ENCODE assay signal across 9 cellular contexts in the genomic region with DNA sequence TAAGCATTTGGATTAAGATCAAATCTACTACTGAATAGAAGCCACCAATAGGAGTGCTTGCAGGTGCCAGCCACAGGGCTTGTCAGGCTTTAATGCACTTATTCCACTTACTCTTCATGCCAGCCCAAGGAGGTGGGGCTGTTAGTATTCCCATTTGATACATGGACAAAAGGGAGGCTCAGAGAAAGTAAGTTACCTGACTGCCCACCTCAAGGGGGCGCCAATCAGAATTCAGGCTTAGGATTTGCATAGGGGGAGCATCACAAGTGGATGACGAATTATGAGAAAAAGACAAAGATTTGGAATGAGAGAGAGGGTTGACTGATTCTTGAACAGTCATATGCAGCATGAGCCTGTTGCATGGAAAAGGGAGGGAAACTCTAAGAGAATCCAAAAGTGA.
A peak's percentile ranks its signal among the peaks of the same experiment; 100 is the strongest.
DNase-seq lines count a peak whose midpoint lies in the region; ATAC-seq and TF ChIP-seq lines count a peak whose summit lies in the region.
"Had no signal": no experiment of that assay in that cellular context is flagged by ENCODE, and none has a peak within 500 bp of the region (broad histone marks: within the 10 kb centered on the region; RNA-seq: fewer than 3 reads in every experiment).

No MANE protein-coding gene starts in this region.

- H3K4me3 ChIP-seq in HAP-1 (no peak overlapping the region), liver (ENCODE audit: low read depth in 1 of 3, low read length in 3 of 3) (no peak overlapping the region)
- no peak overlapping the region for H3K4me3 ChIP-seq in effector memory CD4-positive, alpha-beta T cell (ENCODE audit: insufficient read depth, low read depth, low read length, poor library complexity, severe bottlenecking)
- H3K4me3 ChIP-seq: gastroesophageal sphincter had no signal

- no peaks in the 10 kb centered on the region for H3K36me3 ChIP-seq in HAP-1 (replicated peaks)
- H3K36me3 ChIP-seq in liver (ENCODE audit: control insufficient read depth in 4 of 4, insufficient read depth in 3 of 4, low read depth in 1 of 4, low read length in 3 of 4) = no peaks in the 10 kb centered on the region
- no peaks in the 10 kb centered on the region for H3K36me3 ChIP-seq in effector memory CD4-positive, alpha-beta T cell (ENCODE audit: control insufficient read depth, insufficient read depth, low read length)
- H3K36me3 ChIP-seq: gastroesophageal sphincter had no signal

- peak; percentile 21 to 60 for TF ChIP-seq RAD21 in liver (IDR thresholded peaks at IDR 0.05)

- no peak overlapping the region for H3K27ac ChIP-seq in liver (ENCODE audit: low read depth in 1 of 2, low read length in 2 of 2)
- H3K27ac ChIP-seq in effector memory CD4-positive, alpha-beta T cell (ENCODE audit: insufficient read depth, low read length, poor library complexity, severe bottlenecking) = no peak overlapping the region
- H3K27ac ChIP-seq: gastroesophageal sphincter had no signal

- in situ Hi-C loops in HAP-1 (cut with MboI; ENCODE audit: low sequenced_read_pairs) = no loop called here

- 64% methylated on average over 2 of the region's 2 CpGs for WGBS in liver

- H3K4me1 ChIP-seq in HAP-1 = no peaks in the 10 kb centered on the region
- H3K4me1 ChIP-seq in liver (ENCODE audit: control insufficient read depth in 4 of 4, insufficient read depth in 4 of 4, low read length in 3 of 4) = no peaks in the 10 kb centered on the region
- H3K4me1 ChIP-seq in effector memory CD4-positive, alpha-beta T cell (ENCODE audit: control insufficient read depth, insufficient read depth, low read length, poor library complexity, severe bottlenecking) = no peaks in the 10 kb centered on the region
- H3K4me1 ChIP-seq: gastroesophageal sphincter had no signal

- DNase-seq in COLO668 (lab: John Stamatoyannopoulos, UW; ENCODE audit: unreplicated experiment) = peak; percentile 23
- DNase-seq in HAP-1 (ENCODE audit: low spot score in 2 of 2) = peak; percentile 16 to 52
- peak; percentile 6 to 21 for DNase-seq in activated CD4-positive, alpha-beta T cell treated with anti-CD3 and anti-CD28 coated beads, Interleukin-2, amount 50 U/mL, for 4 hours
- DNase-seq in medulla oblongata (ENCODE audit: extremely low spot score) = no peak
- no peak for DNase-seq in effector memory CD4-positive, alpha-beta T cell
- DNase-seq in NCI-H524 treated with DMSO at 0.1 percent for 48 hours (lab: John Stamatoyannopoulos, UW) = no peak

- no peak for ATAC-seq in HG03039 (IDR thresholded peaks at IDR 0.05; ENCODE audit: unreplicated experiment)
- ATAC-seq: gastroesophageal sphincter had no signal

- TF ChIP-seq CTCF in liver (IDR thresholded peaks at IDR 0.05; ENCODE audit: low read depth, low read length, missing input control) = peak; percentile 8

- H3K9me3 ChIP-seq in HAP-1 (no peaks in the 10 kb centered on the region), liver (ENCODE audit: control insufficient read depth in 4 of 4, low read length in 3 of 4) (no peaks in the 10 kb centered on the region)
- no peaks in the 10 kb centered on the region for H3K9me3 ChIP-seq in effector memory CD4-positive, alpha-beta T cell (ENCODE audit: control insufficient read depth, low read length)
- H3K9me3 ChIP-seq: gastroesophageal sphincter had no signal

- no peaks in the 10 kb centered on the region; the same call in 1 of the 2 replicates for H3K27me3 ChIP-seq in HAP-1 (ENCODE audit: low read depth)
- H3K27me3 ChIP-seq in liver (ENCODE audit: control insufficient read depth in 4 of 4, insufficient read depth in 4 of 4, low read length in 3 of 4) = peaks cover 0 to 5% (median 0%) of the 10 kb centered on the region in 4 donors
- no peaks in the 10 kb centered on the region for H3K27me3 ChIP-seq in effector memory CD4-positive, alpha-beta T cell (replicated peaks; ENCODE audit: control insufficient read depth, insufficient read depth, low read length, poor library complexity, severe bottlenecking)
- H3K27me3 ChIP-seq: gastroesophageal sphincter had no signal

- H3K9ac ChIP-seq in liver (ENCODE audit: low read depth in 1 of 2, low read length in 2 of 2) = no peak overlapping the region

TF ChIP-seq in liver, 16 proteins besides CTCF, POLR2A, EP300 and RAD21:
- TF ChIP-seq RXRA (IDR thresholded peaks at IDR 0.05) = no peak
- no peak for TF ChIP-seq FOXA1 (IDR thresholded peaks at IDR 0.05)
- TF ChIP-seq GABPA (IDR thresholded peaks at IDR 0.05 in 1 of 2, conservative IDR thresholded peaks at IDR 0.05 in 1 of 2) = no peak
- TF ChIP-seq, protein P1, sequence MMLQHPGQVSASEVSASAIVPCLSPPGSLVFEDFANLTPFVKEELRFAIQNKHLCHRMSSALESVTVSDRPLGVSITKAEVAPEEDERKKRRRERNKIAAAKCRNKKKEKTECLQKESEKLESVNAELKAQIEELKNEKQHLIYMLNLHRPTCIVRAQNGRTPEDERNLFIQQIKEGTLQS (IDR thresholded peaks at IDR 0.05) = no peak
- no peak for TF ChIP-seq FOXA2 (IDR thresholded peaks at IDR 0.05)
- TF ChIP-seq EGR1 (IDR thresholded peaks at IDR 0.05; ENCODE audit: low read depth in 2 of 2) = no peak
- TF ChIP-seq TAF1 (conservative IDR thresholded peaks at IDR 0.05) = no peak
- TF ChIP-seq, protein P2, sequence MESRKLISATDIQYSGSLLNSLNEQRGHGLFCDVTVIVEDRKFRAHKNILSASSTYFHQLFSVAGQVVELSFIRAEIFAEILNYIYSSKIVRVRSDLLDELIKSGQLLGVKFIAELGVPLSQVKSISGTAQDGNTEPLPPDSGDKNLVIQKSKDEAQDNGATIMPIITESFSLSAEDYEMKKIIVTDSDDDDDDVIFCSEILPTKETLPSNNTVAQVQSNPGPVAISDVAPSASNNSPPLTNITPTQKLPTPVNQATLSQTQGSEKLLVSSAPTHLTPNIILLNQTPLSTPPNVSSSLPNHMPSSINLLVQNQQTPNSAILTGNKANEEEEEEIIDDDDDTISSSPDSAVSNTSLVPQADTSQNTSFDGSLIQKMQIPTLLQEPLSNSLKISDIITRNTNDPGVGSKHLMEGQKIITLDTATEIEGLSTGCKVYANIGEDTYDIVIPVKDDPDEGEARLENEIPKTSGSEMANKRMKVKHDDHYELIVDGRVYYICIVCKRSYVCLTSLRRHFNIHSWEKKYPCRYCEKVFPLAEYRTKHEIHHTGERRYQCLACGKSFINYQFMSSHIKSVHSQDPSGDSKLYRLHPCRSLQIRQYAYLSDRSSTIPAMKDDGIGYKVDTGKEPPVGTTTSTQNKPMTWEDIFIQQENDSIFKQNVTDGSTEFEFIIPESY (IDR thresholded peaks at IDR 0.05) = no peak
- TF ChIP-seq SP1 (IDR thresholded peaks at IDR 0.05) = no peak
- no peak for TF ChIP-seq YY1 (IDR thresholded peaks at IDR 0.05)
- no peak for TF ChIP-seq HNF4A (conservative IDR thresholded peaks at IDR 0.05)
- TF ChIP-seq, protein P3, sequence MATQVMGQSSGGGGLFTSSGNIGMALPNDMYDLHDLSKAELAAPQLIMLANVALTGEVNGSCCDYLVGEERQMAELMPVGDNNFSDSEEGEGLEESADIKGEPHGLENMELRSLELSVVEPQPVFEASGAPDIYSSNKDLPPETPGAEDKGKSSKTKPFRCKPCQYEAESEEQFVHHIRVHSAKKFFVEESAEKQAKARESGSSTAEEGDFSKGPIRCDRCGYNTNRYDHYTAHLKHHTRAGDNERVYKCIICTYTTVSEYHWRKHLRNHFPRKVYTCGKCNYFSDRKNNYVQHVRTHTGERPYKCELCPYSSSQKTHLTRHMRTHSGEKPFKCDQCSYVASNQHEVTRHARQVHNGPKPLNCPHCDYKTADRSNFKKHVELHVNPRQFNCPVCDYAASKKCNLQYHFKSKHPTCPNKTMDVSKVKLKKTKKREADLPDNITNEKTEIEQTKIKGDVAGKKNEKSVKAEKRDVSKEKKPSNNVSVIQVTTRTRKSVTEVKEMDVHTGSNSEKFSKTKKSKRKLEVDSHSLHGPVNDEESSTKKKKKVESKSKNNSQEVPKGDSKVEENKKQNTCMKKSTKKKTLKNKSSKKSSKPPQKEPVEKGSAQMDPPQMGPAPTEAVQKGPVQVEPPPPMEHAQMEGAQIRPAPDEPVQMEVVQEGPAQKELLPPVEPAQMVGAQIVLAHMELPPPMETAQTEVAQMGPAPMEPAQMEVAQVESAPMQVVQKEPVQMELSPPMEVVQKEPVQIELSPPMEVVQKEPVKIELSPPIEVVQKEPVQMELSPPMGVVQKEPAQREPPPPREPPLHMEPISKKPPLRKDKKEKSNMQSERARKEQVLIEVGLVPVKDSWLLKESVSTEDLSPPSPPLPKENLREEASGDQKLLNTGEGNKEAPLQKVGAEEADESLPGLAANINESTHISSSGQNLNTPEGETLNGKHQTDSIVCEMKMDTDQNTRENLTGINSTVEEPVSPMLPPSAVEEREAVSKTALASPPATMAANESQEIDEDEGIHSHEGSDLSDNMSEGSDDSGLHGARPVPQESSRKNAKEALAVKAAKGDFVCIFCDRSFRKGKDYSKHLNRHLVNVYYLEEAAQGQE (IDR thresholded peaks at IDR 0.05) = no peak
- TF ChIP-seq HNF4G (IDR thresholded peaks at IDR 0.05) = no peak
- no peak for TF ChIP-seq NR2F2 (IDR thresholded peaks at IDR 0.05)
- no peak for TF ChIP-seq JUND (IDR thresholded peaks at IDR 0.05)
TF ChIP-seq in liver: peak in this region for 0.

Comparison
In these comparisons a context has a peak if more than half of its experiments do, and no peak if none do; other contexts are left out.
1. DNase-seq: peak in COLO668 (single experiment), HAP-1 (2 of 2) and activated CD4-positive, alpha-beta T cell treated with anti-CD3 and anti-CD28 coated beads, Interleukin-2, amount 50 U/mL, for 4 hours (2 of 2); none in medulla oblongata (single experiment), effector memory CD4-positive, alpha-beta T cell (0 of 3) and NCI-H524 treated with DMSO at 0.1 percent for 48 hours (single experiment).